22 cellular contexts compared by ENCODE assay signal in genomic region chr14:101113835-101114725, GRCh38.
DNase-seq lines count a peak whose midpoint lies in the region; TF ChIP-seq lines count a peak whose summit lies in the region.
"Had no signal": no experiment of that assay in that cellular context is flagged by ENCODE, and none has a peak within 500 bp of the region (broad histone marks: within the 10 kb centered on the region; RNA-seq: fewer than 3 reads in every experiment).

No MANE protein-coding gene starts in this region.

- no peaks in the 10 kb centered on the region for H3K4me1 ChIP-seq in esophagus muscularis mucosa
- H3K4me1 ChIP-seq: SJSA1 had no signal

- 85% methylated on average over 6 of the region's 16 CpGs for WGBS in esophagus muscularis mucosa

- TF ChIP-seq CTCF in esophagus muscularis mucosa (IDR thresholded peaks at IDR 0.05): no peak

- peaks cover 0 to 7% (median 0%) of the 10 kb centered on the region in 4 donors for H3K27me3 ChIP-seq in esophagus muscularis mucosa
- H3K27me3 ChIP-seq: cardiac muscle cell, SJSA1 had no signal

- H3K4me3 ChIP-seq in esophagus muscularis mucosa: no peak overlapping the region
- H3K4me3 ChIP-seq: cardiac muscle cell, GM23248, PC-9, SJSA1, thoracic aorta had no signal

- no peaks in the 10 kb centered on the region for H3K9me3 ChIP-seq in esophagus muscularis mucosa
- H3K9me3 ChIP-seq: SJSA1, thoracic aorta had no signal

- intact Hi-C loops in esophagus muscularis mucosa (cut with DNase I) (no loop called here), posterior vena cava (cut with DNase I) (no loop called here)

- H3K27ac ChIP-seq in esophagus muscularis mucosa (replicated peaks in 1 of 4): no peak overlapping the region
- H3K27ac ChIP-seq: cardiac muscle cell, GM23248, PC-9, SJSA1, thoracic aorta, VCaP had no signal

- no peaks in the 10 kb centered on the region for H3K36me3 ChIP-seq in esophagus muscularis mucosa
- H3K36me3 ChIP-seq: cardiac muscle cell, SJSA1, thoracic aorta had no signal

- DNase-seq in COR-L47 (lab: John Stamatoyannopoulos, UW) (peak; percentile 75), ELF-1 (ENCODE audit: low read depth, low spot score) (peak; percentile 25), esophagus muscularis mucosa (ENCODE audit: extremely low spot score) (peak; percentile 78), posterior vena cava (ENCODE audit: low spot score) (peak; percentile 54), HT-29 (ENCODE audit: low spot score) (no peak), DMS79 treated with DMSO at 0.1 percent for 48 hours (lab: John Stamatoyannopoulos, UW) (no peak), T-helper 9 cell (no peak)
- DNase-seq: activated CD4-positive, alpha-beta T cell treated with anti-CD3 and anti-CD28 coated beads, Interleukin-2, amount 10 ng/mL, durations not matched to agents 24 days and 14 days; CD4-positive, alpha-beta memory T cell; DMS153; GF-D8; GM23248; KBM-7; NCI-H1436 treated with DMSO at 0.1 percent for 48 hours; NCI-H510A treated with DMSO at 0.1 percent for 48 hours; NK-92 treated with Interleukin-12 subunit alpha and Interleukin-12 subunit beta, amount 100 ng/mL, for 24 hours; PC-9; stimulated activated CD4-positive, alpha-beta T cell treated with anti-CD3 and anti-CD28 coated beads, Interleukin-4, amount 100 ng/mL, for 1 hour had no signal

- TF ChIP-seq POLR2A in esophagus muscularis mucosa (IDR thresholded peaks at IDR 0.05; ENCODE audit: low read depth): no peak

- TF ChIP-seq EP300 in esophagus muscularis mucosa (IDR thresholded peaks at IDR 0.05): no peak

Comparison
In these comparisons a context has a peak if more than half of its experiments do, and no peak if none do; other contexts are left out.
1. DNase-seq: peak in COR-L47 (single experiment), ELF-1 (single experiment), esophagus muscularis mucosa (single experiment) and posterior vena cava (single experiment); none in HT-29 (single experiment), DMS79 treated with DMSO at 0.1 percent for 48 hours (single experiment) and T-helper 9 cell (single experiment).